8 cellular contexts compared by ENCODE assay signal in the genomic region with DNA sequence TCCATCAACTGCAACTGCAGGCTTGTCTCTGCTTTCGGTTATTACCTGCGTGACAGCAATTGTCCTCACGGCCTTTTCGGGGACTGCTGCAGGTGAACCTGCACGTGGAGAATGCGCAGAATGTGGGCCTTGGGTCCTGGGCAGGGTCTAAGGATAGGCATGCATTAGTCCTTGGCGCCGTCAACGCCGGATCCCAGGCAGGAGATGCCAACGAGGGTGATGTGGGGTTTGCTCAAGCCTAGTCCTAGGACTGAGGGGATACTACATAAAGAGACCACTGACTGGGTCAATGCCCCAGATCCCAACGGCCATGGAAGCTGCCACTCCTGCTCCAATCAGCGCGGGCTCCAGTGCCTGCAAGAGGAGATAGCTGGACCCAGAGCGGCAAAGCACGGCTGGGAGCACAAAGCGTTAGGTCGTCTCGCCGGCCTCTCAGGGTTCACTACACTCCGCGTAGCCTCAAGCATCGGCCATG. TPM values are rescaled to one million over a fixed set of nuclear protein-coding genes. Genes with fewer than 3 reads are reported as not detected.
DNase-seq lines count a peak whose midpoint lies in the region; ATAC-seq lines count a peak whose summit lies in the region.

No MANE protein-coding gene starts in this region.

- CTCF ChIA-PET in activated CD8-positive, alpha-beta memory T cell treated with anti-CD3 and anti-CD28 coated beads, Interleukin-2, amount 10 ng/mL, durations not matched to agents 7 days and 5 days (lab: Charles Lee) = interaction anchor here (1.0 to 4.4 kb wide), 11 partner anchors 11 to 818 kb away, joined by 3 to 39 read pairs (median 7); partner anchors contain the start of genes DCAF1, MAPKAPK3 and TEX264

- H3K4me1 ChIP-seq in right cardiac atrium (ENCODE audit: control insufficient read depth, insufficient read depth, low read length) = peaks cover 22% of the 10 kb centered on the region

- peak overlapping the region; percentile 31 for H3K27ac ChIP-seq in right cardiac atrium (ENCODE audit: low read length)

- peak overlapping the region; percentile 61 for H3K4me3 Mint-ChIP-seq in activated CD8-positive, alpha-beta memory T cell treated with anti-CD3 and anti-CD28 coated beads, Interleukin-2, amount 10 ng/mL, durations not matched to agents 7 days and 5 days
- peak overlapping the region; percentile 71 for H3K4me3 Mint-ChIP-seq in T-helper 17 cell
- H3K4me3 Mint-ChIP-seq in stimulated activated naive CD8-positive, alpha-beta T cell treated with anti-CD3 and anti-CD28 coated beads, Interleukin-15, Interleukin-2, amounts not matched to agents 100 ng/mL and 50 ng/mL, for 24 hours = peak overlapping the region; percentile 62

- no peak for DNase-seq in activated CD8-positive, alpha-beta memory T cell treated with anti-CD3 and anti-CD28 coated beads, Interleukin-2, amount 10 ng/mL, durations not matched to agents 7 days and 5 days
- DNase-seq in activated CD8-positive, alpha-beta memory T cell treated with anti-CD3 and anti-CD28 coated beads, Interleukin-2, amount 50 U/mL, for 48 hours = no peak
- DNase-seq in T-helper 17 cell = no peak
- DNase-seq in right cardiac atrium = no peak
- DNase-seq in NOMO-1 treated with dmso at 0.1 percent for 144 hours (lab: John Stamatoyannopoulos, UW; ENCODE audit: unreplicated experiment) = no peak
- DNase-seq in DMS79 (lab: John Stamatoyannopoulos, UW) = no peak
- no peak for DNase-seq in NCI-H510A (lab: John Stamatoyannopoulos, UW)

- no peak for ATAC-seq in activated CD8-positive, alpha-beta memory T cell treated with anti-CD3 and anti-CD28 coated beads, Interleukin-2, amount 10 ng/mL, durations not matched to agents 7 days and 5 days
- ATAC-seq in T-helper 17 cell = peak; percentile 0
- no peak for ATAC-seq in right cardiac atrium

- H3K27ac Mint-ChIP-seq in activated CD8-positive, alpha-beta memory T cell treated with anti-CD3 and anti-CD28 coated beads, Interleukin-2, amount 10 ng/mL, durations not matched to agents 7 days and 5 days = peak overlapping the region; percentile 75
- peak overlapping the region; percentile 54 for H3K27ac Mint-ChIP-seq in T-helper 17 cell
- peak overlapping the region; percentile 16 for H3K27ac Mint-ChIP-seq in stimulated activated naive CD8-positive, alpha-beta T cell treated with anti-CD3 and anti-CD28 coated beads, Interleukin-15, Interleukin-2, amounts not matched to agents 100 ng/mL and 50 ng/mL, for 24 hours

- H3K27me3 Mint-ChIP-seq in activated CD8-positive, alpha-beta memory T cell treated with anti-CD3 and anti-CD28 coated beads, Interleukin-2, amount 10 ng/mL, durations not matched to agents 7 days and 5 days = no peaks in the 10 kb centered on the region
- H3K27me3 Mint-ChIP-seq in T-helper 17 cell = no peaks in the 10 kb centered on the region
- no peaks in the 10 kb centered on the region for H3K27me3 Mint-ChIP-seq in stimulated activated naive CD8-positive, alpha-beta T cell treated with anti-CD3 and anti-CD28 coated beads, Interleukin-15, Interleukin-2, amounts not matched to agents 100 ng/mL and 50 ng/mL, for 24 hours

- WGBS in right cardiac atrium = 27% methylated on average over 23 of the region's 23 CpGs

- no peak overlapping the region for H3K4me3 ChIP-seq in right cardiac atrium (ENCODE audit: low read length)

- H3K9me3 Mint-ChIP-seq in activated CD8-positive, alpha-beta memory T cell treated with anti-CD3 and anti-CD28 coated beads, Interleukin-2, amount 10 ng/mL, durations not matched to agents 7 days and 5 days (ENCODE audit: low read depth) = no peaks in the 10 kb centered on the region
- no peaks in the 10 kb centered on the region for H3K9me3 Mint-ChIP-seq in stimulated activated naive CD8-positive, alpha-beta T cell treated with anti-CD3 and anti-CD28 coated beads, Interleukin-15, Interleukin-2, amounts not matched to agents 100 ng/mL and 50 ng/mL, for 24 hours

- intact Hi-C loops in right cardiac atrium (cut with DNase I) = loop anchor here in 2 of 4 donors (10.0 kb wide), 2 partner anchors 284 to 294 kb away; partner anchors contain the start of gene TEX264 (in 1 of the 2)

- H3K9me3 ChIP-seq in T-helper 17 cell (ENCODE audit: control insufficient read depth, low read length, poor library complexity, severe bottlenecking) (no peaks in the 10 kb centered on the region), right cardiac atrium (ENCODE audit: control insufficient read depth, low read length) (no peaks in the 10 kb centered on the region)

- peaks cover 50% of the 10 kb centered on the region for H3K36me3 Mint-ChIP-seq in activated CD8-positive, alpha-beta memory T cell treated with anti-CD3 and anti-CD28 coated beads, Interleukin-2, amount 10 ng/mL, durations not matched to agents 7 days and 5 days
- peaks cover 8% of the 10 kb centered on the region for H3K36me3 Mint-ChIP-seq in T-helper 17 cell (ENCODE audit: low read depth)
- peaks cover 61% of the 10 kb centered on the region for H3K36me3 Mint-ChIP-seq in stimulated activated naive CD8-positive, alpha-beta T cell treated with anti-CD3 and anti-CD28 coated beads, Interleukin-15, Interleukin-2, amounts not matched to agents 100 ng/mL and 50 ng/mL, for 24 hours (ENCODE audit: low read depth)

- no peaks in the 10 kb centered on the region for H3K27me3 ChIP-seq in right cardiac atrium (ENCODE audit: control insufficient read depth, insufficient read depth)

- peaks cover 82% of the 10 kb centered on the region for H3K4me1 Mint-ChIP-seq in activated CD8-positive, alpha-beta memory T cell treated with anti-CD3 and anti-CD28 coated beads, Interleukin-2, amount 10 ng/mL, durations not matched to agents 7 days and 5 days
- peaks cover 38% of the 10 kb centered on the region for H3K4me1 Mint-ChIP-seq in T-helper 17 cell
- H3K4me1 Mint-ChIP-seq in stimulated activated naive CD8-positive, alpha-beta T cell treated with anti-CD3 and anti-CD28 coated beads, Interleukin-15, Interleukin-2, amounts not matched to agents 100 ng/mL and 50 ng/mL, for 24 hours (ENCODE audit: low read depth) = peaks cover 70% of the 10 kb centered on the region

RNA-seq across cellular contexts. Expression of gene RBM15B, which starts 0.4 kb away (rescaled TPM):
- total RNA-seq in activated CD8-positive, alpha-beta memory T cell treated with anti-CD3 and anti-CD28 coated beads, Interleukin-2, amount 10 ng/mL, durations not matched to agents 7 days and 5 days = 10 to 100 TPM; 28.7 to 36.1 TPM
- total RNA-seq in T-helper 17 cell (10 to 100 TPM; 28.2 to 31.1 TPM), right cardiac atrium (10 to 100 TPM; 15.0 to 19.6 (median 15.6) TPM)
- polyA plus RNA-seq in right cardiac atrium = 8.7 TPM

RNA-seq across cellular contexts. Expression of gene MANF, which starts 5.5 kb away (rescaled TPM):
- total RNA-seq in activated CD8-positive, alpha-beta memory T cell treated with anti-CD3 and anti-CD28 coated beads, Interleukin-2, amount 10 ng/mL, durations not matched to agents 7 days and 5 days = 100 to 1,000 TPM; 140 to 182 TPM
- total RNA-seq in T-helper 17 cell (10 to 100 TPM; 35.4 to 43.3 TPM), right cardiac atrium (100 to 1,000 TPM in 1 of 4 donors, 10 to 100 TPM in 3; 51.7 to 120 (median 86.9) TPM)
- polyA plus RNA-seq in right cardiac atrium = 49.2 TPM

Comparison
In these comparisons a context has a peak if more than half of its experiments do, and no peak if none do; other contexts are left out.
1. H3K27ac Mint-ChIP-seq: peak in every context shown above with its lines; median percentile 75 in activated CD8-positive, alpha-beta memory T cell treated with anti-CD3 and anti-CD28 coated beads, Interleukin-2, amount 10 ng/mL, durations not matched to agents 7 days and 5 days; 54 in T-helper 17 cell; 16 in stimulated activated naive CD8-positive, alpha-beta T cell treated with anti-CD3 and anti-CD28 coated beads, Interleukin-15, Interleukin-2, amounts not matched to agents 100 ng/mL and 50 ng/mL, for 24 hours.